12 cellular contexts compared by ENCODE assay signal in the genomic region with DNA sequence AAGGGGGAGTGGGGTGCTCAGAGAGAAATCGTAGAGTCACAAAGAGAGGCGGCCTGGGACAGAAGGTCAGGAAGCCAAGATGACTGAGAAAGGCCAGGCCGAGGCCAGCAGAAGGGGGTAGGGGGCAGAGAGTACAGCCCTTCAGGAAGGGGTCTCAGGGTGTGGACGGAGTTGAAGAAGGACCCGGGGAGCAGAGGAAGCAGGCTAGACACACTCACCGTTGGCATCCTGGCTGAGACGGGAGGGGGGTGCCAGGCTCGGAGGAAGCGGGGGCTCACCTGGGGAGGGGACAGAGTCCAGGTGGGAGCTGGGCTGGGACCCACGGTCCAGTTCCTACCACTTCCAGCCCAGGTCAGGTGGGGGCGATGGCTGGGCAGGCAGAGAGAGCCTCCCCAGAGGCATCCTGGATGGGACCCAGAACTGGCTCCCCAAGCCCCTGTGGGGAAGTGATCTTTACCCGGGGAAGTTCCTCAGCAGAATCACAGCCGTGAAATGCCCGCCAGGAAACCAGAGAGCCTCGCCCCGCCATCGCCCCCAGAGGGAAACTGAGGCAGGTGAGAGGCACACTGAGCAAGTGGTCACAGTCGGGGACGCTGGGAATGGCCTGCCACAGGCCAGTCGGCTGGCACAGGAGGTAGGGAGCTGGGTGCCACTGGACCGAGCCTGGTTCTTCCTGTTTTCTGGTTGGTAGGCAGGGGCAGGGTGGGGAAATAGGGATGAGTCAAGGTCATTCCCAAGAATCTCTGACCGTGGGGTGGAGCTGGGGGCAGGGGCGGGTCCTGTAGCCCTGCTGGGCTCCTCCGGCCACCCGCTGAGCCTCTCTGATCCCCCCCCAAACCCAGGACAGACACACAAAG. TPM values are rescaled to one million over a fixed set of nuclear protein-coding genes. Genes with fewer than 3 reads are reported as not detected.
DNase-seq lines count a peak whose midpoint lies in the region; ATAC-seq, FAIRE-seq and TF ChIP-seq lines count a peak whose summit lies in the region.
"Had no signal": no experiment of that assay in that cellular context is flagged by ENCODE, and none has a peak within 500 bp of the region (broad histone marks: within the 10 kb centered on the region; RNA-seq: fewer than 3 reads in every experiment).

No MANE protein-coding gene starts in this region.

- peak overlapping the region; percentile 74 for H3K4me2 ChIP-seq in A549

- H3K4me3 Mint-ChIP-seq in activated naive CD8-positive, alpha-beta T cell treated with anti-CD3 and anti-CD28 coated beads for 36 hours = peak overlapping the region; percentile 86

- H3K27ac Mint-ChIP-seq in activated naive CD8-positive, alpha-beta T cell treated with anti-CD3 and anti-CD28 coated beads for 36 hours = peak overlapping the region; percentile 70

- WGBS in A549 (ENCODE audit: missing lambda C conversion rate) = 23% methylated on average over 10 of the region's 25 CpGs
- WGBS in right lobe of liver (ENCODE audit: insufficient coverage, low coverage, low lambda C conversion rate, missing lambda C conversion rate) = 19% methylated on average over 11 of the region's 25 CpGs

- H3K27me3 Mint-ChIP-seq in activated naive CD8-positive, alpha-beta T cell treated with anti-CD3 and anti-CD28 coated beads for 36 hours = no peaks in the 10 kb centered on the region

- no peak for TF ChIP-seq EP300 in A549 (IDR thresholded peaks at IDR 0.05)

- no peak for TF ChIP-seq RAD21 in A549 (conservative IDR thresholded peaks at IDR 0.05 in 1 of 2, IDR thresholded peaks at IDR 0.05 in 1 of 2)

- no peaks in the 10 kb centered on the region; the same call in 1 of the 2 replicates for H3K36me3 ChIP-seq in H7 (replicated peaks; ENCODE audit: control insufficient read depth, insufficient read depth, low read length)
- H3K36me3 ChIP-seq in right lobe of liver = no peaks in the 10 kb centered on the region

- TF ChIP-seq POLR2A in A549 (IDR thresholded peaks at IDR 0.05; ENCODE audit: low read length) (no peak), right lobe of liver (IDR thresholded peaks at IDR 0.05) (no peak)

- H3K9me3 ChIP-seq in A549 (peaks cover 19% of the 10 kb centered on the region), right lobe of liver (peaks cover 0 to 11% (median 0%) of the 10 kb centered on the region in 4 donors)

- H3K4me3 ChIP-seq in A549 = no peak overlapping the region
- peak overlapping the region; percentile 81 for H3K4me3 ChIP-seq in H7 (ENCODE audit: insufficient read depth, low read depth, low read length)
- peak overlapping the region in 1 of 3 donors; percentile 39 for H3K4me3 ChIP-seq in right lobe of liver

- POLR2A ChIA-PET in A549 (lab: Yijun Ruan, JAX) = no interaction called here

- CTCF ChIA-PET in A549 (lab: Yijun Ruan, JAX) = interaction anchor here (0.8 kb wide), 1 partner anchor 184 kb away, joined by 3 read pairs; no protein-coding TSS in a partner anchor

- peak in 1 of 2 experiments; percentile 41 for DNase-seq in A549 (ENCODE audit: low read depth in 1 of 2, low spot score in 1 of 2)
- DNase-seq in H7 = peak; percentile 81
- DNase-seq in activated naive CD8-positive, alpha-beta T cell treated with anti-CD3 and anti-CD28 coated beads for 36 hours = no peak
- DNase-seq in right lobe of liver = no peak
- no peak for DNase-seq in COLO668 (lab: John Stamatoyannopoulos, UW; ENCODE audit: unreplicated experiment)
- no peak for DNase-seq in HuH-7 (ENCODE audit: low spot score)
- no peak for DNase-seq in NCI-H446 (lab: John Stamatoyannopoulos, UW)
- DNase-seq: DMS79, IMR-90 had no signal

- FAIRE-seq in A549 (lab: Jason Lieb, UNC) = no peak

- H3K9me3 Mint-ChIP-seq in activated naive CD8-positive, alpha-beta T cell treated with anti-CD3 and anti-CD28 coated beads for 36 hours = peaks cover 14% of the 10 kb centered on the region

- peaks cover 33% of the 10 kb centered on the region for H3K36me3 Mint-ChIP-seq in activated naive CD8-positive, alpha-beta T cell treated with anti-CD3 and anti-CD28 coated beads for 36 hours

- TF ChIP-seq CTCF in A549 (IDR thresholded peaks at IDR 0.05) (no peak), right lobe of liver (IDR thresholded peaks at IDR 0.05) (no peak)

- peaks cover 8% of the 10 kb centered on the region for H3K4me1 Mint-ChIP-seq in activated naive CD8-positive, alpha-beta T cell treated with anti-CD3 and anti-CD28 coated beads for 36 hours

- H3K27me3 ChIP-seq in H7 (ENCODE audit: control insufficient read depth, insufficient read depth, low read length) (peaks cover 17% of the 10 kb centered on the region), right lobe of liver (no peaks in the 10 kb centered on the region)

- peaks cover 9% of the 10 kb centered on the region; the same call in 1 of the 3 replicates for H3K4me1 ChIP-seq in A549
- H3K4me1 ChIP-seq in right lobe of liver = no peaks in the 10 kb centered on the region

- intact Hi-C loops in right lobe of liver (cut with DNase I) = loop anchor here in 1 of 2 donors (10.0 kb wide), 1 partner anchor 430 kb away; no protein-coding TSS in a partner anchor

- peak overlapping the region in 1 of 2 experiments; percentile 72; a peak in 4 of 6 replicates for H3K27ac ChIP-seq in A549
- H3K27ac ChIP-seq in right lobe of liver = no peak overlapping the region

- ATAC-seq in A549 (peak; percentile 65 to 76; a peak in 5 of 6 replicates), right lobe of liver (peak; percentile 3 to 40 (median 19)), GM19452 (IDR thresholded peaks at IDR 0.05; ENCODE audit: unreplicated experiment) (no peak)

TF ChIP-seq in A549, 52 proteins besides CTCF, POLR2A, EP300 and RAD21:
- TF ChIP-seq RCOR1 (IDR thresholded peaks at IDR 0.05; ENCODE audit: low read depth, low read length) (no peak), JUNB (IDR thresholded peaks at IDR 0.05) (no peak), NR3C1 (IDR thresholded peaks at IDR 0.05) (no peak), PHF8 (IDR thresholded peaks at IDR 0.05; ENCODE audit: borderline replicate concordance, low read depth) (no peak), MYC (IDR thresholded peaks at IDR 0.05; ENCODE audit: borderline replicate concordance, low read length) (no peak), FOSB (CRISPR knock-in tag; IDR thresholded peaks at IDR 0.05) (no peak)
TF ChIP-seq in A549: peak in this region for 0.

RNA-seq across cellular contexts. Expression of gene MATK, which starts 1.3 kb away (rescaled TPM):
- polyA plus RNA-seq in A549 (2011; rRNA removed) (0.12 and 0.13 TPM in 2 replicates), A549 (2017; fragmentation: RNase III; extraction: RNeasy Plus Mini Kit Qiagen cat#74134 plus additional on column Dnase treatment) (0.25 to 0.45 TPM (median 0.32 TPM) in 3 replicates)
- 0.13 TPM in 2 replicates for polyA plus RNA-seq in A549 (2012; cell fraction: cytosol; rRNA removed)
- 0.55 and 0.71 TPM in 2 replicates for polyA plus RNA-seq in A549 (2012; cell fraction: nucleus; rRNA removed)
- not detected in 2 replicates for polyA minus RNA-seq in A549 (2011; rRNA and poly(A)+ RNA removed)
- 19.1 and 22.8 TPM in 2 replicates for total RNA-seq in H7 (2014; rRNA removed; shearing (Covaris generic))
- 10 to 100 TPM; 32.1 to 33.8 TPM for total RNA-seq in activated naive CD8-positive, alpha-beta T cell treated with anti-CD3 and anti-CD28 coated beads for 36 hours
- total RNA-seq in right lobe of liver = 1 to 10 TPM in 3 of 6 experiments, under 1 TPM in 3; 0.49 to 2.5 (median 0.90) TPM
- total RNA-seq: glomerular endothelial cell, IMR-90 had no signal
- polyA plus RNA-seq: IMR-90 had no signal

RNA-seq across cellular contexts. Expression of gene RAX2, which starts 12.8 kb away (rescaled TPM):
- polyA plus RNA-seq in A549 (2011; rRNA removed) = not detected in 2 replicates
- not detected in 2 replicates for polyA plus RNA-seq in A549 (2012; cell fraction: cytosol; rRNA removed)
- polyA plus RNA-seq in A549 (2012; cell fraction: nucleus; rRNA removed) = not detected in 2 replicates
- not detected in 3 replicates for polyA plus RNA-seq in A549 (2017; fragmentation: RNase III; extraction: RNeasy Plus Mini Kit Qiagen cat#74134 plus additional on column Dnase treatment)
- not detected in 2 replicates for polyA minus RNA-seq in A549 (2011; rRNA and poly(A)+ RNA removed)
- not detected in 2 replicates for total RNA-seq in H7 (2014; rRNA removed; shearing (Covaris generic))
- not detected for total RNA-seq in activated naive CD8-positive, alpha-beta T cell treated with anti-CD3 and anti-CD28 coated beads for 36 hours
- total RNA-seq in right lobe of liver = not detected
- total RNA-seq: glomerular endothelial cell, IMR-90, urinary bladder had no signal
- polyA plus RNA-seq: IMR-90, urinary bladder had no signal

RNA-seq across cellular contexts. Expression of gene MRPL54, which starts 22.4 kb away (rescaled TPM):
- polyA plus RNA-seq in A549 (2011; rRNA removed) (27.1 and 30.8 TPM in 2 replicates), A549 (2017; fragmentation: RNase III; extraction: RNeasy Plus Mini Kit Qiagen cat#74134 plus additional on column Dnase treatment) (45.3 to 48.9 TPM (median 47.5 TPM) in 3 replicates)
- polyA plus RNA-seq in A549 (2012; cell fraction: cytosol; rRNA removed) = 73.1 and 78.8 TPM in 2 replicates
- 37.9 and 44.6 TPM in 2 replicates for polyA plus RNA-seq in A549 (2012; cell fraction: nucleus; rRNA removed)
- polyA minus RNA-seq in A549 (2011; rRNA and poly(A)+ RNA removed) = 5.1 and 8.6 TPM in 2 replicates
- total RNA-seq in H7 (2014; rRNA removed; shearing (Covaris generic)) = 56.3 and 62.1 TPM in 2 replicates
- total RNA-seq in activated naive CD8-positive, alpha-beta T cell treated with anti-CD3 and anti-CD28 coated beads for 36 hours = 10 to 100 TPM; 76.9 to 81.5 TPM
- 10 to 100 TPM; 52.5 to 81.2 (median 61.9) TPM for total RNA-seq in right lobe of liver

RNA-seq across cellular contexts. Expression of gene APBA3, which starts 23.3 kb away (rescaled TPM):
- polyA plus RNA-seq in A549 (2011; rRNA removed) (5.5 and 6.9 TPM in 2 replicates), A549 (2017; fragmentation: RNase III; extraction: RNeasy Plus Mini Kit Qiagen cat#74134 plus additional on column Dnase treatment) (8.7 to 10.0 TPM (median 9.8 TPM) in 3 replicates)
- polyA plus RNA-seq in A549 (2012; cell fraction: cytosol; rRNA removed) = 12.6 and 17.7 TPM in 2 replicates
- 52.5 and 64.9 TPM in 2 replicates for polyA plus RNA-seq in A549 (2012; cell fraction: nucleus; rRNA removed)
- polyA minus RNA-seq in A549 (2011; rRNA and poly(A)+ RNA removed) = 4.7 and 5.7 TPM in 2 replicates
- 36.8 and 37.3 TPM in 2 replicates for total RNA-seq in H7 (2014; rRNA removed; shearing (Covaris generic))
- total RNA-seq in activated naive CD8-positive, alpha-beta T cell treated with anti-CD3 and anti-CD28 coated beads for 36 hours = 10 to 100 TPM; 21.4 to 21.9 TPM
- total RNA-seq in right lobe of liver = 10 to 100 TPM; 10.1 to 24.1 (median 12.6) TPM
